ENCODE assay signal across 7 cellular contexts in the genomic region with DNA sequence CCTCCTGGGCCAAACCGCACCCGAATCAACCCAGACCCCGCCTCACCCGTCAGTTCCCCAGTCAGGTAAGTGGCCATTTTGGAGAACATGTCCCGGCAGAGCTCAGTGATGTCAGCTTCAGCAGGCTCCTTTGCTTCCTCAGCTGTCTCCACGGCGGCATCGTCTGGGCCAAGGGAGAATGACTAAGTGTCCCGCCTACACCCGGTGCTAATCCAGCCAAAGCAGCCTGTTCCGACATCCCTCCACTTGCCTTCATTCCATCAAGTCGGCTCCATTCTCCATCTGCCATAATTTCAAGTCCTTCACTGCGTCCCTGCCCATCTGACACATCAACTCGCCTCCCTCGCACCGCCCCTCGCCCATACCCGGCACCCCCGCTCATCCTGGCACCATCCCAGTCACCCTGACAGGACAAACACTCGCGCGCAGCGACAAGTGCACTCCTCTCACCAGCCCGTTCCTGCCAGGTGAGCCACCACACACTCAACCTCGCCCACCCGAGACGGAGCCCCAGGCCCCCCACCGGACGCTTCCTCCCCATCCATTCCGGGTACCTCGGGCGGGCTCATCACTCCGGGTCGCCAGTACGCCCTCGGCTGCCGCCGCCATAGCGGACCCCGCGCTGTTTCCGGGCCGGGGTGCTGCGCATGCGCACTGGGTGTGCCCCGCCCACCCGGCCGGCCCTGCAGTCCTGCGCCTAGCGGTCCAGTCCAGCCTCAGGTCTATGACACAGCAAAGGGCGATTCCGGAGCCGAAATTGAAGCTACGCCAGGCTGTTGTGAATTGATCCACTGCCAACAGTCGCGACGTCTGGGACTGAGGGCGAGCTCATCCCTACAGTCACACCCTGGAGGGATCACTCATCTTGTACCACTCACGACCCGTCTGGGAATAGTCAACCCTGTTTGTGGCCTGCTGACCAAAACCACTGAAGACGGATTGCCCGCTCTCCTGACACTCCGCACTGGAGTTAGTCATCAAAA. TPM values are rescaled to one million over a fixed set of nuclear protein-coding genes. Genes with fewer than 3 reads are reported as not detected.
A peak's percentile ranks its signal among the peaks of the same experiment; 100 is the strongest.
DNase-seq lines count a peak whose midpoint lies in the region; ATAC-seq and TF ChIP-seq lines count a peak whose summit lies in the region.

BLOC1S2 (minus strand) TSS at position 630 of the 983 bp plus-strand sequence; CDS start at position 609, 21 bp downstream.

- no peaks in the 10 kb centered on the region for H3K36me3 ChIP-seq in hepatocyte (replicated peaks; ENCODE audit: insufficient read depth, low read depth)

- no peaks in the 10 kb centered on the region for H3K9me2 ChIP-seq in hepatocyte (replicated peaks; ENCODE audit: insufficient read depth)

- WGBS in hepatocyte (ENCODE audit: low lambda C conversion rate, missing lambda C conversion rate), result 4% methylated on average over 55 of the region's 63 CpGs

- H3K79me2 ChIP-seq in hepatocyte, result peaks cover 41% of the 10 kb centered on the region

- peak within 1 kb of the TSS; percentile 90 for H3K27ac ChIP-seq in hepatocyte

- no peak for TF ChIP-seq CTCF in hepatocyte (IDR thresholded peaks at IDR 0.05; ENCODE audit: poor library complexity)

- H3K4me3 ChIP-seq in hepatocyte, result peak within 1 kb of the TSS; percentile 89

- peak within 1 kb of the TSS; percentile 74 for H3K4me2 ChIP-seq in hepatocyte

- ATAC-seq in GM18502 (IDR thresholded peaks at IDR 0.05; ENCODE audit: poor library complexity, unreplicated experiment), result peak; percentile 86
- ATAC-seq in HG02885 (IDR thresholded peaks at IDR 0.05; ENCODE audit: poor library complexity, unreplicated experiment), result peak; percentile 92

- H4K20me1 ChIP-seq in hepatocyte (ENCODE audit: insufficient read depth, poor library complexity, severe bottlenecking), result no peaks in the 10 kb centered on the region

- peak within 1 kb of the TSS; percentile 70 for H2AFZ ChIP-seq in hepatocyte

- DNase-seq in NCI-H2029 treated with DMSO at 0.1 percent for 48 hours (lab: John Stamatoyannopoulos, UW) (peak; percentile 5), T1000 (lab: John Stamatoyannopoulos, UW) (peak; percentile 92), astrocyte of the hippocampus (ENCODE audit: low read depth, low spot score) (peak; percentile 95), hepatocyte (ENCODE audit: low spot score) (peak; percentile 93), retina (peak; percentile 95)

- no peaks in the 10 kb centered on the region for H3K9me3 ChIP-seq in hepatocyte (ENCODE audit: low read depth)

- no peaks in the 10 kb centered on the region for H3K4me1 ChIP-seq in hepatocyte (ENCODE audit: insufficient read depth)

- H3K27me3 ChIP-seq in hepatocyte, result no peaks in the 10 kb centered on the region

RNA-seq across cellular contexts. Expression of gene BLOC1S2, which starts in this region (rescaled TPM):
- total RNA-seq in hepatocyte, result 44.1 and 50.1 TPM in 2 replicates
- polyA plus RNA-seq in hepatocyte, result 46.7 and 50.4 TPM in 2 replicates

Comparison
In these comparisons a context has a peak if more than half of its experiments do, and no peak if none do; other contexts are left out.
1. Peak in every context shown above with its lines: DNase-seq, ATAC-seq, H3K4me3 ChIP-seq and H3K27ac ChIP-seq.
2. DNase-seq: peak in every context shown above with its lines; median percentile 95 in astrocyte of the hippocampus; 95 in retina; 93 in hepatocyte; 92 in T1000; 5 in NCI-H2029 treated with DMSO at 0.1 percent for 48 hours.